In the genomic region with DNA sequence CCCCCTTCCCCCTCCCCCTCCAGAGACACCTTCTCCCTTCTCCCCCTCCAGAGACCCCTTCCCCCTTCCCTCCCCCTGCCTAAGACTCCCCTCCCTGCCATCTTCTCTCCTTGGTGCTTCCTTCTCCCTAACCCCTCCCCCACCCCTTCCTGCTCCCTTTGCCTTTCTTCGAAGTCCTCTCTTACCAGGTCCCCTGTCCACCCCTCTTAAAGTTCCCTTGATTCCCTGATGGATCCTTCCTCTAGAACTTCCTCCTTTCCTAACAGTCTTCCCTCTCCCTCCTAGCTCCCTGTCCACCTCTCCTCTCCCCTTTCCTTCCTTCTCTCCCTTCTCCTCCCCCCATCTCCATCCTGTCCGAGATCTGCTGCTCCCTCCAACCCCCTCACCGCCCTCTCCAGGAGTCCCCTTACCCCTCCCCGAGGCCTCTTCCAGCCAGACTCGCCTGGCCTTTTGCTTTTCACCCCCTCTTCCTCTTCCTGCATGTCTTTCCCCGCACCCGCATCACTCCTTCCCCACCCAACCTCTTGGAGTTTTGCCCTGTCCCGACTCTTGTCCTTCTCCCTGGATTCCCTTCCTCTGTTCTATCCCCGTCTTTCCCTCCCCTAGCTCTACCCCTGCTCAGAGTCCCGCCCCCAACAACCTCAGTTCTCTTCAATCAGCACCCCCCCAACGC, we compare ENCODE assay signal across 26 cellular contexts. TPM values are rescaled to one million over a fixed set of nuclear protein-coding genes. Genes with fewer than 3 reads are reported as not detected.
DNase-seq lines count a peak whose midpoint lies in the region; ATAC-seq, FAIRE-seq and TF ChIP-seq lines count a peak whose summit lies in the region.
"Had no signal": no experiment of that assay in that cellular context is flagged by ENCODE, and none has a peak within 500 bp of the region (broad histone marks: within the 10 kb centered on the region; RNA-seq: fewer than 3 reads in every experiment).

No MANE protein-coding gene starts in this region.

- peaks cover 55% of the 10 kb centered on the region for H3K4me1 Mint-ChIP-seq in activated naive CD8-positive, alpha-beta T cell treated with anti-CD3 and anti-CD28 coated beads, Interleukin-2, amount 10 ng/mL, durations not matched to agents 7 days and 5 days
- H3K4me1 Mint-ChIP-seq in activated naive CD8-positive, alpha-beta T cell treated with anti-CD3 and anti-CD28 coated beads, Interleukin-2, amount 50 U/mL, for 24 hours: peaks cover 51% of the 10 kb centered on the region
- peaks cover 48% of the 10 kb centered on the region for H3K4me1 Mint-ChIP-seq in activated T-helper 17 cell treated with anti-CD3 and anti-CD28 coated beads, Interleukin-2, amount 50 U/mL, for 72 hours
- peaks cover 46 to 63% of the 10 kb centered on the region in 2 donors for H3K4me1 Mint-ChIP-seq in stimulated activated naive B cell treated with anti-CD40 and anti-IgM and Interleukin-4, amounts not matched to agents 10 μg/mL and 1 μg/mL and 100 μg/mL, for 72 hours

- no peak for TF ChIP-seq POLR2A in vagina (IDR thresholded peaks at IDR 0.05)

- peak overlapping the region; percentile 45 for H3K27ac Mint-ChIP-seq in activated naive CD8-positive, alpha-beta T cell treated with anti-CD3 and anti-CD28 coated beads, Interleukin-2, amount 10 ng/mL, durations not matched to agents 7 days and 5 days
- H3K27ac Mint-ChIP-seq in activated naive CD8-positive, alpha-beta T cell treated with anti-CD3 and anti-CD28 coated beads, Interleukin-2, amount 50 U/mL, for 24 hours: no peak overlapping the region
- peak overlapping the region; percentile 47 for H3K27ac Mint-ChIP-seq in activated T-helper 17 cell treated with anti-CD3 and anti-CD28 coated beads, Interleukin-2, amount 50 U/mL, for 72 hours
- peak overlapping the region; percentile 10 for H3K27ac Mint-ChIP-seq in stimulated activated naive B cell treated with anti-CD40 and anti-IgM and Interleukin-4, amounts not matched to agents 10 μg/mL and 1 μg/mL and 100 μg/mL, for 72 hours
- H3K27ac Mint-ChIP-seq: mesothelial cell of epicardium had no signal

- peaks cover 8% of the 10 kb centered on the region for H3K36me3 Mint-ChIP-seq in activated naive CD8-positive, alpha-beta T cell treated with anti-CD3 and anti-CD28 coated beads, Interleukin-2, amount 10 ng/mL, durations not matched to agents 7 days and 5 days
- peaks cover 8% of the 10 kb centered on the region for H3K36me3 Mint-ChIP-seq in activated naive CD8-positive, alpha-beta T cell treated with anti-CD3 and anti-CD28 coated beads, Interleukin-2, amount 50 U/mL, for 24 hours (ENCODE audit: low read depth)
- H3K36me3 Mint-ChIP-seq in activated T-helper 17 cell treated with anti-CD3 and anti-CD28 coated beads, Interleukin-2, amount 50 U/mL, for 72 hours (ENCODE audit: low read depth): peaks cover 28% of the 10 kb centered on the region
- peaks cover 37 to 41% of the 10 kb centered on the region in 2 donors for H3K36me3 Mint-ChIP-seq in stimulated activated naive B cell treated with anti-CD40 and anti-IgM and Interleukin-4, amounts not matched to agents 10 μg/mL and 1 μg/mL and 100 μg/mL, for 72 hours
- H3K36me3 Mint-ChIP-seq: mesothelial cell of epicardium had no signal

- POLR2A ChIA-PET in activated naive CD8-positive, alpha-beta T cell treated with anti-CD3 and anti-CD28 coated beads, Interleukin-2, amount 10 ng/mL, durations not matched to agents 7 days and 5 days (lab: Charles Lee): interaction anchor here (1.3 kb wide), 1 partner anchor 10 kb away, joined by 4 read pairs; no protein-coding TSS in a partner anchor

- H3K9me3 Mint-ChIP-seq in activated naive CD8-positive, alpha-beta T cell treated with anti-CD3 and anti-CD28 coated beads, Interleukin-2, amount 10 ng/mL, durations not matched to agents 7 days and 5 days: peaks cover 2% of the 10 kb centered on the region
- no peaks in the 10 kb centered on the region for H3K9me3 Mint-ChIP-seq in activated naive CD8-positive, alpha-beta T cell treated with anti-CD3 and anti-CD28 coated beads, Interleukin-2, amount 50 U/mL, for 24 hours
- no peaks in the 10 kb centered on the region for H3K9me3 Mint-ChIP-seq in activated T-helper 17 cell treated with anti-CD3 and anti-CD28 coated beads, Interleukin-2, amount 50 U/mL, for 72 hours
- H3K9me3 Mint-ChIP-seq in stimulated activated naive B cell treated with anti-CD40 and anti-IgM and Interleukin-4, amounts not matched to agents 10 μg/mL and 1 μg/mL and 100 μg/mL, for 72 hours: peaks cover 6 to 8% of the 10 kb centered on the region in 2 donors

- no peak for ATAC-seq in activated naive CD8-positive, alpha-beta T cell treated with anti-CD3 and anti-CD28 coated beads, Interleukin-2, amount 10 ng/mL, durations not matched to agents 7 days and 5 days (ENCODE audit: low read depth)
- no peak for ATAC-seq in activated naive CD8-positive, alpha-beta T cell treated with anti-CD3 and anti-CD28 coated beads, Interleukin-2, amount 50 U/mL, for 24 hours
- no peak for ATAC-seq in activated T-helper 17 cell treated with anti-CD3 and anti-CD28 coated beads, Interleukin-2, amount 50 U/mL, for 72 hours (replicated peaks)
- no peak for ATAC-seq in stimulated activated naive B cell treated with anti-CD40 and anti-IgM and Interleukin-4, amounts not matched to agents 10 μg/mL and 1 μg/mL and 100 μg/mL, for 72 hours (replicated peaks)
- ATAC-seq: heart right ventricle, psoas muscle had no signal

- peak overlapping the region; percentile 56 for H3K4me3 ChIP-seq in iPS-15b (ENCODE audit: low read depth, low read length)
- H3K4me3 ChIP-seq in vagina: no peak overlapping the region
- H3K4me3 ChIP-seq: heart right ventricle, MG63, psoas muscle, SK-N-MC, spleen, suprapubic skin had no signal

- DNase-seq in activated naive CD8-positive, alpha-beta T cell treated with anti-CD3 and anti-CD28 coated beads, Interleukin-2, amount 10 ng/mL, durations not matched to agents 7 days and 5 days: no peak
- DNase-seq in activated naive CD8-positive, alpha-beta T cell treated with anti-CD3 and anti-CD28 coated beads, Interleukin-2, amount 50 U/mL, for 24 hours: no peak
- no peak for DNase-seq in stimulated activated naive B cell treated with anti-CD40 and anti-IgM and Interleukin-4, amounts not matched to agents 10 μg/mL and 1 μg/mL and 100 μg/mL, for 72 hours
- DNase-seq in epidermal melanocyte (ENCODE audit: insufficient read length, low spot score): no peak
- DNase-seq in RCC 7860 (ENCODE audit: low spot score): no peak
- no peak for DNase-seq in vagina (ENCODE audit: extremely low spot score in 2 of 2)
- DNase-seq: activated effector memory CD4-positive, alpha-beta T cell treated with anti-CD3 and anti-CD28 coated beads, Interleukin-2, amount 50 U/mL, for 16 hours; BE2C; EL; heart right ventricle; MG63; NCI-H146; NCI-H2227 treated with DMSO at 0.1 percent for 48 hours; NCI-H774; psoas muscle; spleen; stimulated activated CD8-positive, alpha-beta memory T cell treated with anti-CD3 and anti-CD28 coated beads, Interleukin-4, amount 100 ng/mL, for 48 hours had no signal

- H3K27me3 ChIP-seq in iPS-15b (ENCODE audit: control insufficient read depth, insufficient read depth, low read length): peaks cover 43% of the 10 kb centered on the region
- no peaks in the 10 kb centered on the region for H3K27me3 ChIP-seq in vagina
- H3K27me3 ChIP-seq: MG63 had no signal

- H3K27ac ChIP-seq in vagina: no peak overlapping the region
- H3K27ac ChIP-seq: heart right ventricle, psoas muscle, SK-N-MC, suprapubic skin had no signal

- no peak for FAIRE-seq in RCC 7860 (lab: Jason Lieb, UNC)
- FAIRE-seq: A204.1, colon had no signal

- peak overlapping the region; percentile 23 for H3K4me3 Mint-ChIP-seq in activated naive CD8-positive, alpha-beta T cell treated with anti-CD3 and anti-CD28 coated beads, Interleukin-2, amount 10 ng/mL, durations not matched to agents 7 days and 5 days
- no peak overlapping the region for H3K4me3 Mint-ChIP-seq in activated naive CD8-positive, alpha-beta T cell treated with anti-CD3 and anti-CD28 coated beads, Interleukin-2, amount 50 U/mL, for 24 hours
- no peak overlapping the region for H3K4me3 Mint-ChIP-seq in activated T-helper 17 cell treated with anti-CD3 and anti-CD28 coated beads, Interleukin-2, amount 50 U/mL, for 72 hours
- peak overlapping the region; percentile 10 to 50 for H3K4me3 Mint-ChIP-seq in stimulated activated naive B cell treated with anti-CD40 and anti-IgM and Interleukin-4, amounts not matched to agents 10 μg/mL and 1 μg/mL and 100 μg/mL, for 72 hours

- H3K4me1 ChIP-seq in iPS-15b (ENCODE audit: control insufficient read depth, insufficient read depth, low read length): peaks cover 10% of the 10 kb centered on the region
- peaks cover 20% of the 10 kb centered on the region for H3K4me1 ChIP-seq in vagina
- H3K4me1 ChIP-seq: BE2C had no signal

- H3K9ac ChIP-seq in iPS-15b (ENCODE audit: low read depth, low read length): no peak overlapping the region

- H3K27me3 Mint-ChIP-seq in activated naive CD8-positive, alpha-beta T cell treated with anti-CD3 and anti-CD28 coated beads, Interleukin-2, amount 10 ng/mL, durations not matched to agents 7 days and 5 days: peaks cover 45% of the 10 kb centered on the region
- H3K27me3 Mint-ChIP-seq in activated naive CD8-positive, alpha-beta T cell treated with anti-CD3 and anti-CD28 coated beads, Interleukin-2, amount 50 U/mL, for 24 hours: peaks cover 35% of the 10 kb centered on the region
- H3K27me3 Mint-ChIP-seq in activated T-helper 17 cell treated with anti-CD3 and anti-CD28 coated beads, Interleukin-2, amount 50 U/mL, for 72 hours: peaks cover 33% of the 10 kb centered on the region
- H3K27me3 Mint-ChIP-seq in stimulated activated naive B cell treated with anti-CD40 and anti-IgM and Interleukin-4, amounts not matched to agents 10 μg/mL and 1 μg/mL and 100 μg/mL, for 72 hours: peaks cover 29 to 46% of the 10 kb centered on the region in 2 donors

- TF ChIP-seq CTCF in vagina (IDR thresholded peaks at IDR 0.05): no peak

- no peaks in the 10 kb centered on the region for H3K36me3 ChIP-seq in iPS-15b (ENCODE audit: control insufficient read depth, insufficient read depth, low read length)
- no peaks in the 10 kb centered on the region for H3K36me3 ChIP-seq in vagina
- H3K36me3 ChIP-seq: BE2C, heart right ventricle, suprapubic skin had no signal

- intact Hi-C loops in vagina (cut with DNase I): no loop called here

- no peaks in the 10 kb centered on the region for H3K9me3 ChIP-seq in iPS-15b (ENCODE audit: control insufficient read depth, insufficient read depth, low read length)
- H3K9me3 ChIP-seq in vagina: no peaks in the 10 kb centered on the region
- H3K9me3 ChIP-seq: BE2C, HAP-1, MG63, psoas muscle, suprapubic skin had no signal

RNA-seq across cellular contexts. Expression of a gene that starts 3.1 kb away (rescaled TPM):
- total RNA-seq in activated naive CD8-positive, alpha-beta T cell treated with anti-CD3 and anti-CD28 coated beads, Interleukin-2, amount 10 ng/mL, durations not matched to agents 7 days and 5 days: 1 to 10 TPM; 2.6 to 3.7 TPM
- 1 to 10 TPM; 2.9 to 6.0 TPM for total RNA-seq in activated T-helper 17 cell treated with anti-CD3 and anti-CD28 coated beads, Interleukin-2, amount 50 U/mL, for 72 hours
- 7.9 TPM for total RNA-seq in vagina

RNA-seq across cellular contexts. Expression of a gene that starts 31.8 kb away (rescaled TPM):
- total RNA-seq in activated naive CD8-positive, alpha-beta T cell treated with anti-CD3 and anti-CD28 coated beads, Interleukin-2, amount 10 ng/mL, durations not matched to agents 7 days and 5 days: 10 to 100 TPM in 1 of 2 experiments, 1 to 10 TPM in 1; 8.7 to 11.6 TPM
- total RNA-seq in activated T-helper 17 cell treated with anti-CD3 and anti-CD28 coated beads, Interleukin-2, amount 50 U/mL, for 72 hours: 1 to 10 TPM; 2.6 to 2.7 TPM
- 5.6 TPM for total RNA-seq in vagina

RNA-seq across cellular contexts. Expression of a gene that starts 52.3 kb away (rescaled TPM):
- total RNA-seq in activated naive CD8-positive, alpha-beta T cell treated with anti-CD3 and anti-CD28 coated beads, Interleukin-2, amount 10 ng/mL, durations not matched to agents 7 days and 5 days: 100 to 1,000 TPM; 126 to 130 TPM
- 10 to 100 TPM; 64.3 to 73.2 TPM for total RNA-seq in activated T-helper 17 cell treated with anti-CD3 and anti-CD28 coated beads, Interleukin-2, amount 50 U/mL, for 72 hours
- 2.9 TPM for total RNA-seq in vagina
- total RNA-seq: neural crest cell had no signal

RNA-seq across cellular contexts. Expression of a gene that starts 57.1 kb away (rescaled TPM):
- 1 to 10 TPM; 6.9 to 7.7 TPM for total RNA-seq in activated naive CD8-positive, alpha-beta T cell treated with anti-CD3 and anti-CD28 coated beads, Interleukin-2, amount 10 ng/mL, durations not matched to agents 7 days and 5 days
- total RNA-seq in activated T-helper 17 cell treated with anti-CD3 and anti-CD28 coated beads, Interleukin-2, amount 50 U/mL, for 72 hours: 10 to 100 TPM; 41.1 to 53.1 TPM
- not detected for total RNA-seq in vagina
- total RNA-seq: mesothelial cell of epicardium, neural crest cell, psoas muscle had no signal

Comparison
In these comparisons a context has a peak if more than half of its experiments do, and no peak if none do; other contexts are left out.
1. H3K4me3 Mint-ChIP-seq: peak in activated naive CD8-positive, alpha-beta T cell treated with anti-CD3 and anti-CD28 coated beads, Interleukin-2, amount 10 ng/mL, durations not matched to agents 7 days and 5 days (single experiment) and stimulated activated naive B cell treated with anti-CD40 and anti-IgM and Interleukin-4, amounts not matched to agents 10 μg/mL and 1 μg/mL and 100 μg/mL, for 72 hours (2 of 2); none in activated naive CD8-positive, alpha-beta T cell treated with anti-CD3 and anti-CD28 coated beads, Interleukin-2, amount 50 U/mL, for 24 hours (single experiment) and activated T-helper 17 cell treated with anti-CD3 and anti-CD28 coated beads, Interleukin-2, amount 50 U/mL, for 72 hours (single experiment).
2. RNA of a gene that starts 52.3 kb away (total RNA-seq): 126 to 130 TPM in activated naive CD8-positive, alpha-beta T cell treated with anti-CD3 and anti-CD28 coated beads, Interleukin-2, amount 10 ng/mL, durations not matched to agents 7 days and 5 days and 64.3 to 73.2 TPM in activated T-helper 17 cell treated with anti-CD3 and anti-CD28 coated beads, Interleukin-2, amount 50 U/mL, for 72 hours; 2.9 TPM in vagina (single experiment); every median in the first group is over 10 times any median in the second.